In the genomic region with DNA sequence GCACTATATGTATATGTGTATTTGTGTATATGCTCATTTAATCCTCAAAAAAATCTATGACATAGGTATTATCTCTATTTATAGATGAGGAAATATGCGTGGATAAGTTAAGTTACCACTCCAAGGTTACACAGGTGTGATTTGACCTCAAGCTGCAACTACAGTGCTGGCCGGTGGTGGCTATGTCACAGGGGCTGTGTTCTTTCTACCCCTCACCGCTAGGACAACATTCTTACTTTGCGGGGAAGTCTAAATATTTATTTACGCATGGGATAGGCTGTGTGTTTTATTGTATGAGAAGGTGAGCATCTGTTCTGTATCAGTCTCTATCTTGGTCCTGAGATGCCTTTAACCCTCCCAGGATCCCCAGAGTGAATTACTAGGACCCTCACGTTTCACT, we compare ENCODE assay signal across 2 cellular contexts.
TF ChIP-seq lines count a peak whose summit lies in the region.

No MANE protein-coding gene starts in this region.

TF ChIP-seq in GM23338, 12 proteins besides CTCF, POLR2A, EP300 and RAD21 (continues in another document):
- TF ChIP-seq, protein P1, sequence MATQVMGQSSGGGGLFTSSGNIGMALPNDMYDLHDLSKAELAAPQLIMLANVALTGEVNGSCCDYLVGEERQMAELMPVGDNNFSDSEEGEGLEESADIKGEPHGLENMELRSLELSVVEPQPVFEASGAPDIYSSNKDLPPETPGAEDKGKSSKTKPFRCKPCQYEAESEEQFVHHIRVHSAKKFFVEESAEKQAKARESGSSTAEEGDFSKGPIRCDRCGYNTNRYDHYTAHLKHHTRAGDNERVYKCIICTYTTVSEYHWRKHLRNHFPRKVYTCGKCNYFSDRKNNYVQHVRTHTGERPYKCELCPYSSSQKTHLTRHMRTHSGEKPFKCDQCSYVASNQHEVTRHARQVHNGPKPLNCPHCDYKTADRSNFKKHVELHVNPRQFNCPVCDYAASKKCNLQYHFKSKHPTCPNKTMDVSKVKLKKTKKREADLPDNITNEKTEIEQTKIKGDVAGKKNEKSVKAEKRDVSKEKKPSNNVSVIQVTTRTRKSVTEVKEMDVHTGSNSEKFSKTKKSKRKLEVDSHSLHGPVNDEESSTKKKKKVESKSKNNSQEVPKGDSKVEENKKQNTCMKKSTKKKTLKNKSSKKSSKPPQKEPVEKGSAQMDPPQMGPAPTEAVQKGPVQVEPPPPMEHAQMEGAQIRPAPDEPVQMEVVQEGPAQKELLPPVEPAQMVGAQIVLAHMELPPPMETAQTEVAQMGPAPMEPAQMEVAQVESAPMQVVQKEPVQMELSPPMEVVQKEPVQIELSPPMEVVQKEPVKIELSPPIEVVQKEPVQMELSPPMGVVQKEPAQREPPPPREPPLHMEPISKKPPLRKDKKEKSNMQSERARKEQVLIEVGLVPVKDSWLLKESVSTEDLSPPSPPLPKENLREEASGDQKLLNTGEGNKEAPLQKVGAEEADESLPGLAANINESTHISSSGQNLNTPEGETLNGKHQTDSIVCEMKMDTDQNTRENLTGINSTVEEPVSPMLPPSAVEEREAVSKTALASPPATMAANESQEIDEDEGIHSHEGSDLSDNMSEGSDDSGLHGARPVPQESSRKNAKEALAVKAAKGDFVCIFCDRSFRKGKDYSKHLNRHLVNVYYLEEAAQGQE (IDR thresholded peaks at IDR 0.05; ENCODE audit: unreplicated experiment) = no peak
- no peak for TF ChIP-seq EZH2 (IDR thresholded peaks at IDR 0.05; ENCODE audit: low read depth, unreplicated experiment)
- no peak for TF ChIP-seq CREB1 (CRISPR knock-in tag; IDR thresholded peaks at IDR 0.05; ENCODE audit: low read depth)
- TF ChIP-seq JUNB (IDR thresholded peaks at IDR 0.05; ENCODE audit: unreplicated experiment) = no peak
- no peak for TF ChIP-seq STAT1 (IDR thresholded peaks at IDR 0.05; ENCODE audit: unreplicated experiment)
- TF ChIP-seq, protein P2, sequence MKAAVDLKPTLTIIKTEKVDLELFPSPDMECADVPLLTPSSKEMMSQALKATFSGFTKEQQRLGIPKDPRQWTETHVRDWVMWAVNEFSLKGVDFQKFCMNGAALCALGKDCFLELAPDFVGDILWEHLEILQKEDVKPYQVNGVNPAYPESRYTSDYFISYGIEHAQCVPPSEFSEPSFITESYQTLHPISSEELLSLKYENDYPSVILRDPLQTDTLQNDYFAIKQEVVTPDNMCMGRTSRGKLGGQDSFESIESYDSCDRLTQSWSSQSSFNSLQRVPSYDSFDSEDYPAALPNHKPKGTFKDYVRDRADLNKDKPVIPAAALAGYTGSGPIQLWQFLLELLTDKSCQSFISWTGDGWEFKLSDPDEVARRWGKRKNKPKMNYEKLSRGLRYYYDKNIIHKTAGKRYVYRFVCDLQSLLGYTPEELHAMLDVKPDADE (IDR thresholded peaks at IDR 0.05) = no peak
- TF ChIP-seq, protein P3, sequence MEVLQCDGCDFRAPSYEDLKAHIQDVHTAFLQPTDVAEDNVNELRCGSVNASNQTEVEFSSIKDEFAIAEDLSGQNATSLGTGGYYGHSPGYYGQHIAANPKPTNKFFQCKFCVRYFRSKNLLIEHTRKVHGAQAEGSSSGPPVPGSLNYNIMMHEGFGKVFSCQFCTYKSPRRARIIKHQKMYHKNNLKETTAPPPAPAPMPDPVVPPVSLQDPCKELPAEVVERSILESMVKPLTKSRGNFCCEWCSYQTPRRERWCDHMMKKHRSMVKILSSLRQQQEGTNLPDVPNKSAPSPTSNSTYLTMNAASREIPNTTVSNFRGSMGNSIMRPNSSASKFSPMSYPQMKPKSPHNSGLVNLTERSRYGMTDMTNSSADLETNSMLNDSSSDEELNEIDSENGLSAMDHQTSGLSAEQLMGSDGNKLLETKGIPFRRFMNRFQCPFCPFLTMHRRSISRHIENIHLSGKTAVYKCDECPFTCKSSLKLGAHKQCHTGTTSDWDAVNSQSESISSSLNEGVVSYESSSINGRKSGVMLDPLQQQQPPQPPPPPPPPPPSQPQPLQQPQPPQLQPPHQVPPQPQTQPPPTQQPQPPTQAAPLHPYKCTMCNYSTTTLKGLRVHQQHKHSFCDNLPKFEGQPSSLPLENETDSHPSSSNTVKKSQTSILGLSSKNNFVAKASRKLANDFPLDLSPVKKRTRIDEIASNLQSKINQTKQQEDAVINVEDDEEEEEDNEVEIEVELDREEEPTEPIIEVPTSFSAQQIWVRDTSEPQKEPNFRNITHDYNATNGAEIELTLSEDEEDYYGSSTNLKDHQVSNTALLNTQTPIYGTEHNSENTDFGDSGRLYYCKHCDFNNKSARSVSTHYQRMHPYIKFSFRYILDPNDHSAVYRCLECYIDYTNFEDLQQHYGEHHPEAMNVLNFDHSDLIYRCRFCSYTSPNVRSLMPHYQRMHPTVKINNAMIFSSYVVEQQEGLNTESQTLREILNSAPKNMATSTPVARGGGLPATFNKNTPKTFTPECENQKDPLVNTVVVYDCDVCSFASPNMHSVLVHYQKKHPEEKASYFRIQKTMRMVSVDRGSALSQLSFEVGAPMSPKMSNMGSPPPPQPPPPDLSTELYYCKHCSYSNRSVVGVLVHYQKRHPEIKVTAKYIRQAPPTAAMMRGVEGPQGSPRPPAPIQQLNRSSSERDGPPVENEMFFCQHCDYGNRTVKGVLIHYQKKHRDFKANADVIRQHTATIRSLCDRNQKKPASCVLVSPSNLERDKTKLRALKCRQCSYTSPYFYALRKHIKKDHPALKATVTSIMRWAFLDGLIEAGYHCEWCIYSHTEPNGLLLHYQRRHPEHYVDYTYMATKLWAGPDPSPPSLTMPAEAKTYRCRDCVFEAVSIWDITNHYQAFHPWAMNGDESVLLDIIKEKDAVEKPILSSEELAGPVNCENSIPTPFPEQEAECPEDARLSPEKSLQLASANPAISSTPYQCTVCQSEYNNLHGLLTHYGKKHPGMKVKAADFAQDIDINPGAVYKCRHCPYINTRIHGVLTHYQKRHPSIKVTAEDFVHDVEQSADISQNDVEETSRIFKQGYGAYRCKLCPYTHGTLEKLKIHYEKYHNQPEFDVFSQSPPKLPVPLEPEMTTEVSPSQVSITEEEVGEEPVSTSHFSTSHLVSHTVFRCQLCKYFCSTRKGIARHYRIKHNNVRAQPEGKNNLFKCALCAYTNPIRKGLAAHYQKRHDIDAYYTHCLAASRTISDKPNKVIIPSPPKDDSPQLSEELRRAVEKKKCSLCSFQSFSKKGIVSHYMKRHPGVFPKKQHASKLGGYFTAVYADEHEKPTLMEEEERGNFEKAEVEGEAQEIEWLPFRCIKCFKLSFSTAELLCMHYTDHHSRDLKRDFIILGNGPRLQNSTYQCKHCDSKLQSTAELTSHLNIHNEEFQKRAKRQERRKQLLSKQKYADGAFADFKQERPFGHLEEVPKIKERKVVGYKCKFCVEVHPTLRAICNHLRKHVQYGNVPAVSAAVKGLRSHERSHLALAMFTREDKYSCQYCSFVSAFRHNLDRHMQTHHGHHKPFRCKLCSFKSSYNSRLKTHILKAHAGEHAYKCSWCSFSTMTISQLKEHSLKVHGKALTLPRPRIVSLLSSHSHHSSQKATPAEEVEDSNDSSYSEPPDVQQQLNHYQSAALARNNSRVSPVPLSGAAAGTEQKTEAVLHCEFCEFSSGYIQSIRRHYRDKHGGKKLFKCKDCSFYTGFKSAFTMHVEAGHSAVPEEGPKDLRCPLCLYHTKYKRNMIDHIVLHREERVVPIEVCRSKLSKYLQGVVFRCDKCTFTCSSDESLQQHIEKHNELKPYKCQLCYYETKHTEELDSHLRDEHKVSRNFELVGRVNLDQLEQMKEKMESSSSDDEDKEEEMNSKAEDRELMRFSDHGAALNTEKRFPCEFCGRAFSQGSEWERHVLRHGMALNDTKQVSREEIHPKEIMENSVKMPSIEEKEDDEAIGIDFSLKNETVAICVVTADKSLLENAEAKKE (CRISPR knock-in tag; IDR thresholded peaks at IDR 0.05) = no peak
- TF ChIP-seq EZH2phosphoT487 (IDR thresholded peaks at IDR 0.05; ENCODE audit: unreplicated experiment) = no peak
- TF ChIP-seq POLR2AphosphoS5 (IDR thresholded peaks at IDR 0.05; ENCODE audit: low read depth) = no peak
- no peak for TF ChIP-seq ZNF114 (CRISPR knock-in tag; IDR thresholded peaks at IDR 0.05)

TF ChIP-seq in H1, 55 proteins besides CTCF, POLR2A, EP300 and RAD21:
- no peak for TF ChIP-seq NRF1 (IDR thresholded peaks at IDR 0.05; ENCODE audit: low read depth, low read length)
- no peak for TF ChIP-seq BACH1 (IDR thresholded peaks at IDR 0.05; ENCODE audit: low read length)
- TF ChIP-seq ASH2L (IDR thresholded peaks at IDR 0.05; ENCODE audit: low read length) = no peak
- no peak for TF ChIP-seq NANOG (IDR thresholded peaks at IDR 0.05; ENCODE audit: insufficient read depth, low read depth, low read length, poor library complexity, severe bottlenecking)
- no peak for TF ChIP-seq TAF7 (optimal IDR thresholded peaks at IDR 0.05; ENCODE audit: borderline replicate concordance, low read depth, low read length)
- no peak for TF ChIP-seq HDAC2 (IDR thresholded peaks at IDR 0.05; ENCODE audit: borderline replicate concordance in 1 of 2, low read depth in 2 of 2, low read length in 2 of 2)
- TF ChIP-seq BRCA1 (IDR thresholded peaks at IDR 0.05; ENCODE audit: low read depth, low read length) = no peak
- TF ChIP-seq EGR1 (IDR thresholded peaks at IDR 0.05; ENCODE audit: borderline replicate concordance, low read depth, low read length) = no peak
- no peak for TF ChIP-seq RFX5 (IDR thresholded peaks at IDR 0.05; ENCODE audit: borderline replicate concordance, low read depth, low read length)
- TF ChIP-seq RXRA (IDR thresholded peaks at IDR 0.05; ENCODE audit: insufficient read depth, low read depth, low read length) = no peak
